In genomic region chr7:66742298-66742697, GRCh38 we compare ENCODE assay signal across 8 cellular contexts. TPM values are rescaled to one million over a fixed set of nuclear protein-coding genes. Genes with fewer than 3 reads are reported as not detected.
A peak's percentile ranks its signal among the peaks of the same experiment; 100 is the strongest.
DNase-seq lines count a peak whose midpoint lies in the region; ATAC-seq and TF ChIP-seq lines count a peak whose summit lies in the region.
"Not testable (repeated sequence)": the region's sequence is repeated elsewhere in the genome, so short reads cannot be mapped to it uniquely, and the experiment has no call there.

No MANE protein-coding gene starts in this region.

- H3K23ac ChIP-seq in IMR-90 (ENCODE audit: low read depth, low read length) = peak overlapping the region; percentile 82; the same call in 1 of the 2 replicates

- not testable (repeated sequence) for H3K4me3 ChIP-seq in CD4-positive, alpha-beta memory T cell (ENCODE audit: low read length in 2 of 2); IMR-90 (ENCODE audit: insufficient read depth, low read depth, low read length); neutrophil (ENCODE audit: low read depth in 1 of 2, low read length in 1 of 2); transverse colon
- H3K4me3 ChIP-seq in left ventricle myocardium inferior = peak overlapping the region; percentile 96

- not testable (repeated sequence) for H3K18ac ChIP-seq in IMR-90 (ENCODE audit: low read depth, low read length)

- peaks cover 4 to 50% of the 10 kb centered on the region in 2 experiments for H3K79me1 ChIP-seq in IMR-90 (ENCODE audit: low read depth in 1 of 2, low read length in 2 of 2)

- peak overlapping the region; percentile 37 for H3K4me2 ChIP-seq in IMR-90 (ENCODE audit: low read depth, low read length)

- peak overlapping the region; percentile 18 to 85; a peak in 3 of 4 replicates for H4K8ac ChIP-seq in IMR-90 (ENCODE audit: low read depth in 2 of 2, low read length in 2 of 2)

- H2BK15ac ChIP-seq in IMR-90 (ENCODE audit: low read depth, low read length) = not testable (repeated sequence)

- in situ Hi-C loops in IMR-90 (cut with MboI; ENCODE audit: low sequenced_read_pairs); transverse colon (cut with MboI; ENCODE audit: low pct_ligation_motif_present in 1 of 4, low pct_unique_long_range_greater_than_20kb in 1 of 4, low sequenced_read_pairs in 3 of 4): not testable (repeated sequence)

- not testable (repeated sequence) for H2BK20ac ChIP-seq in IMR-90 (ENCODE audit: low read depth, low read length)

- not testable (repeated sequence) for H3K27me3 Mint-ChIP-seq in CD4-positive, alpha-beta memory T cell; T-cell; dendritic cell treated with granulocyte-macrophage colony-stimulating factor and Interleukin-4, amounts not matched to agents 40 ng/mL and 50 ng/mL, for 4 days

- H3K56ac ChIP-seq in IMR-90 (ENCODE audit: extremely low read depth, insufficient read depth, low read length) = not testable (repeated sequence)

- not testable (repeated sequence) for TF ChIP-seq CTCF in IMR-90 (conservative IDR thresholded peaks at IDR 0.05; ENCODE audit: low read depth, low read length); left ventricle myocardium inferior (IDR thresholded peaks at IDR 0.05; ENCODE audit: borderline replicate concordance); neutrophil (IDR thresholded peaks at IDR 0.05); transverse colon (IDR thresholded peaks at IDR 0.05)

- not testable (repeated sequence) for H3K9me3 Mint-ChIP-seq in CD4-positive, alpha-beta memory T cell; T-cell; activated naive CD4-positive, alpha-beta T cell treated with anti-CD3 and anti-CD28 coated beads, Interleukin-2, amount 50 U/mL, for 72 hours; dendritic cell treated with granulocyte-macrophage colony-stimulating factor and Interleukin-4, amounts not matched to agents 40 ng/mL and 50 ng/mL, for 4 days

- DNase-seq in CD4-positive, alpha-beta memory T cell; T-cell; activated naive CD4-positive, alpha-beta T cell treated with anti-CD3 and anti-CD28 coated beads, Interleukin-2, amount 50 U/mL, for 72 hours (ENCODE audit: low spot score in 2 of 2); left ventricle myocardium inferior; transverse colon: not testable (repeated sequence)
- peak; percentile 74 for DNase-seq in IMR-90

- not testable (repeated sequence) for H3K9me3 ChIP-seq in CD4-positive, alpha-beta memory T cell (ENCODE audit: control insufficient read depth in 1 of 2, low read length in 2 of 2); IMR-90 (ENCODE audit: control insufficient read depth, insufficient read depth, low read length); left ventricle myocardium inferior (replicated peaks); neutrophil; transverse colon

- peak overlapping the region; percentile 98 for H2AK5ac ChIP-seq in IMR-90 (ENCODE audit: low read depth, low read length)

- ATAC-seq in IMR-90 (ENCODE audit: low read depth) = peak; percentile 46
- ATAC-seq in T-cell (replicated peaks in 1 of 4); activated naive CD4-positive, alpha-beta T cell treated with anti-CD3 and anti-CD28 coated beads, Interleukin-2, amount 50 U/mL, for 72 hours: not testable (repeated sequence)

- not testable (repeated sequence) for H4K91ac ChIP-seq in IMR-90 (ENCODE audit: insufficient read depth, low read depth, low read length)

- not testable (repeated sequence) for H2AFZ ChIP-seq in IMR-90 (replicated peaks; ENCODE audit: low read length, poor library complexity)

- H2AK9ac ChIP-seq in IMR-90 (replicated peaks; ENCODE audit: low read depth, low read length, poor library complexity) = not testable (repeated sequence)

- peak overlapping the region; percentile 29 to 87 (median 58) for H3K27ac Mint-ChIP-seq in CD4-positive, alpha-beta memory T cell
- peak overlapping the region; percentile 48 to 68 for H3K27ac Mint-ChIP-seq in T-cell
- peak overlapping the region; percentile 67 to 100 for H3K27ac Mint-ChIP-seq in activated naive CD4-positive, alpha-beta T cell treated with anti-CD3 and anti-CD28 coated beads, Interleukin-2, amount 50 U/mL, for 72 hours
- peak overlapping the region; percentile 99 for H3K27ac Mint-ChIP-seq in dendritic cell treated with granulocyte-macrophage colony-stimulating factor and Interleukin-4, amounts not matched to agents 40 ng/mL and 50 ng/mL, for 4 days

- H3K9ac ChIP-seq in IMR-90 (ENCODE audit: low read depth, low read length) = peak overlapping the region; percentile 8; the same call in 1 of the 2 replicates

- H3K36me3 Mint-ChIP-seq in CD4-positive, alpha-beta memory T cell = peaks cover 0 to 17% of the 10 kb centered on the region in 2 donors
- not testable (repeated sequence) for H3K36me3 Mint-ChIP-seq in T-cell; activated naive CD4-positive, alpha-beta T cell treated with anti-CD3 and anti-CD28 coated beads, Interleukin-2, amount 50 U/mL, for 72 hours
- peaks cover 41% of the 10 kb centered on the region for H3K36me3 Mint-ChIP-seq in dendritic cell treated with granulocyte-macrophage colony-stimulating factor and Interleukin-4, amounts not matched to agents 40 ng/mL and 50 ng/mL, for 4 days (ENCODE audit: low read depth)

- H3K4ac ChIP-seq in IMR-90 (ENCODE audit: low read depth, low read length) = peak overlapping the region; percentile 88

- not testable (repeated sequence) for TF ChIP-seq EP300 in transverse colon (IDR thresholded peaks at IDR 0.05; ENCODE audit: low read depth)

- H3K27ac ChIP-seq in CD4-positive, alpha-beta memory T cell (ENCODE audit: low read depth, low read length); left ventricle myocardium inferior (replicated peaks): not testable (repeated sequence)
- H3K27ac ChIP-seq in IMR-90 (ENCODE audit: insufficient read depth, low read length) = peak overlapping the region; percentile 39
- H3K27ac ChIP-seq in neutrophil = peak overlapping the region; percentile 38
- peak overlapping the region in 3 of 4 donors; percentile 97 to 98 (median 98) for H3K27ac ChIP-seq in transverse colon

- POLR2A ChIA-PET in CD4-positive, alpha-beta memory T cell (lab: Charles Lee; ENCODE audit: partially characterized antibody); IMR-90 (lab: Charles Lee; ENCODE audit: unreplicated experiment): not testable (repeated sequence)
- POLR2A ChIA-PET in T-cell (lab: Charles Lee) = interaction anchor here in 1 of 2 donors (0.6 kb wide), 1 partner anchor 265 kb away, joined by 3 read pairs; no protein-coding TSS in a partner anchor

- TF ChIP-seq RAD21 in IMR-90 (IDR thresholded peaks at IDR 0.05; ENCODE audit: low read length) = not testable (repeated sequence)

- H3K27me3 ChIP-seq in CD4-positive, alpha-beta memory T cell (ENCODE audit: insufficient read depth, low read length); IMR-90 (ENCODE audit: control insufficient read depth, insufficient read depth, low read length); left ventricle myocardium inferior (ENCODE audit: low read depth); neutrophil; transverse colon: not testable (repeated sequence)

- H3K4me1 Mint-ChIP-seq in CD4-positive, alpha-beta memory T cell = peaks cover 11 to 42% (median 30%) of the 10 kb centered on the region in 4 donors
- H3K4me1 Mint-ChIP-seq in T-cell = peaks cover 25 to 54% (median 48%) of the 10 kb centered on the region in 3 donors
- H3K4me1 Mint-ChIP-seq in dendritic cell treated with granulocyte-macrophage colony-stimulating factor and Interleukin-4, amounts not matched to agents 40 ng/mL and 50 ng/mL, for 4 days (ENCODE audit: low read depth) = peaks cover 34% of the 10 kb centered on the region

- not testable (repeated sequence) for TF ChIP-seq POLR2A in IMR-90 (IDR thresholded peaks at IDR 0.05; ENCODE audit: low read depth, low read length); transverse colon (IDR thresholded peaks at IDR 0.05)

- peak overlapping the region; percentile 49; the same call in 1 of the 2 replicates for H4K5ac ChIP-seq in IMR-90 (ENCODE audit: low read depth, low read length)

- H3K4me1 ChIP-seq in CD4-positive, alpha-beta memory T cell (ENCODE audit: insufficient read depth, low read length) = peaks cover 16% of the 10 kb centered on the region
- not testable (repeated sequence) for H3K4me1 ChIP-seq in IMR-90 (ENCODE audit: control insufficient read depth, insufficient read depth, low read length)
- peaks cover 75% of the 10 kb centered on the region for H3K4me1 ChIP-seq in left ventricle myocardium inferior
- H3K4me1 ChIP-seq in neutrophil (ENCODE audit: control insufficient read depth in 1 of 2, insufficient read depth in 1 of 2, low read depth in 1 of 2, low read length in 1 of 2) = peaks cover 40 to 46% of the 10 kb centered on the region in 2 experiments
- H3K4me1 ChIP-seq in transverse colon = peaks cover 3 to 26% (median 22%) of the 10 kb centered on the region in 4 donors

- H2BK120ac ChIP-seq in IMR-90 (ENCODE audit: low read depth, low read length) = not testable (repeated sequence)

- peaks cover 18% of the 10 kb centered on the region for H4K20me1 ChIP-seq in IMR-90 (ENCODE audit: insufficient read depth, low read length)

- not testable (repeated sequence) for BruUV-seq in IMR-90 (replicated peaks; lab: Mats Ljungman, UMichigan)

- intact Hi-C loops in CD4-positive, alpha-beta memory T cell (cut with micrococcal nuclease) = loop anchor here (5.0 to 10.0 kb wide), 2 partner anchors 535 to 1947 kb away; partner anchors contain the start of genes TPST1 and ZNF138
- intact Hi-C loops in IMR-90 (cut with micrococcal nuclease); dendritic cell treated with granulocyte-macrophage colony-stimulating factor and Interleukin-4, amounts not matched to agents 40 ng/mL and 50 ng/mL, for 4 days (cut with micrococcal nuclease); left ventricle myocardium inferior (cut with micrococcal nuclease): not testable (repeated sequence)
- intact Hi-C loops in transverse colon (cut with DNase I; ENCODE audit: low total_unique reads) = loop anchor here (10.0 kb wide), 1 partner anchor 187 kb away; no protein-coding TSS in a partner anchor

- H2BK5ac ChIP-seq in IMR-90 (ENCODE audit: low read depth, low read length, poor library complexity, severe bottlenecking) = peak overlapping the region; percentile 73

- 0% methylated on average over 2 of the region's 4 CpGs; no CpG with 5 or more reads in 1 of the 2 experiments for WGBS in IMR-90 (ENCODE audit: extremely low coverage in 2 of 2, insufficient read length in 1 of 2), 2 experiments
- whole genome bisulfite sequencing in transverse colon (ENCODE audit: low coverage in 1 of 2), 2 donors = 52 to 64% methylated on average over 3 to 4 of the region's 4 CpGs

- not testable (repeated sequence) for H3K9me1 ChIP-seq in IMR-90 (ENCODE audit: insufficient read depth, low read length)

- H3K4me3 Mint-ChIP-seq in CD4-positive, alpha-beta memory T cell = peak overlapping the region in 7 of 8 donors; percentile 49 to 94 (median 76)
- peak overlapping the region; percentile 49 to 98 (median 93) for H3K4me3 Mint-ChIP-seq in T-cell
- not testable (repeated sequence) for H3K4me3 Mint-ChIP-seq in dendritic cell treated with granulocyte-macrophage colony-stimulating factor and Interleukin-4, amounts not matched to agents 40 ng/mL and 50 ng/mL, for 4 days

- 0 out of 2 replicates have a peak overlapping the region, but pooled peaks have one; percentile 18 for H3K14ac ChIP-seq in IMR-90 (replicated peaks; ENCODE audit: low read depth, low read length)

- CTCF ChIA-PET in CD4-positive, alpha-beta memory T cell (lab: Charles Lee; ENCODE audit: partially characterized antibody) = interaction anchor here (0.8 kb wide), 1 partner anchor 39 kb away, joined by 3 read pairs; no protein-coding TSS in a partner anchor
- CTCF ChIA-PET in IMR-90 (lab: Yijun Ruan, JAX); T-cell (lab: Charles Lee): not testable (repeated sequence)

- H3K36me3 ChIP-seq in CD4-positive, alpha-beta memory T cell (ENCODE audit: insufficient read depth, low read length); IMR-90 (ENCODE audit: control insufficient read depth, insufficient read depth, low read length); left ventricle myocardium inferior; neutrophil; transverse colon: not testable (repeated sequence)

- dilution Hi-C loops in IMR-90 (cut with HindIII; ENCODE audit: low sequenced_read_pairs, unreplicated experiment) = not testable (repeated sequence)

RNA-seq across cellular contexts. Expression of gene RABGEF1, which starts 1.8 kb away (rescaled TPM):
- total RNA-seq in CD4-positive, alpha-beta memory T cell = 10 to 100 TPM; 23.0 to 28.6 TPM
- polyA plus RNA-seq in CD4-positive, alpha-beta memory T cell = 10 to 100 TPM; 16.2 to 21.9 TPM
- total RNA-seq in IMR-90 (2012; rRNA removed) (56.6 and 62.8 TPM in 2 replicates), T-cell (10 to 100 TPM; 18.2 to 22.6 (median 20.9) TPM), left ventricle myocardium inferior (17.4 TPM), transverse colon (10 to 100 TPM; 12.7 to 32.9 (median 30.4) TPM)
- 34.8 and 34.9 TPM in 2 replicates for polyA plus RNA-seq in IMR-90 (2012; rRNA removed)
- 10.0 and 16.1 TPM in 2 replicates for polyA plus RNA-seq in IMR-90 (2012; cell fraction: cytosol; rRNA removed)
- polyA plus RNA-seq in IMR-90 (2012; cell fraction: nucleus; rRNA removed; ENCODE audit: low replicate concordance) = 16.5 and 73.5 TPM in 2 replicates
- total RNA-seq in activated naive CD4-positive, alpha-beta T cell treated with anti-CD3 and anti-CD28 coated beads, Interleukin-2, amount 50 U/mL, for 72 hours = 10 to 100 TPM; 21.5 to 23.0 TPM
